8 cellular contexts compared by ENCODE assay signal in the genomic region with DNA sequence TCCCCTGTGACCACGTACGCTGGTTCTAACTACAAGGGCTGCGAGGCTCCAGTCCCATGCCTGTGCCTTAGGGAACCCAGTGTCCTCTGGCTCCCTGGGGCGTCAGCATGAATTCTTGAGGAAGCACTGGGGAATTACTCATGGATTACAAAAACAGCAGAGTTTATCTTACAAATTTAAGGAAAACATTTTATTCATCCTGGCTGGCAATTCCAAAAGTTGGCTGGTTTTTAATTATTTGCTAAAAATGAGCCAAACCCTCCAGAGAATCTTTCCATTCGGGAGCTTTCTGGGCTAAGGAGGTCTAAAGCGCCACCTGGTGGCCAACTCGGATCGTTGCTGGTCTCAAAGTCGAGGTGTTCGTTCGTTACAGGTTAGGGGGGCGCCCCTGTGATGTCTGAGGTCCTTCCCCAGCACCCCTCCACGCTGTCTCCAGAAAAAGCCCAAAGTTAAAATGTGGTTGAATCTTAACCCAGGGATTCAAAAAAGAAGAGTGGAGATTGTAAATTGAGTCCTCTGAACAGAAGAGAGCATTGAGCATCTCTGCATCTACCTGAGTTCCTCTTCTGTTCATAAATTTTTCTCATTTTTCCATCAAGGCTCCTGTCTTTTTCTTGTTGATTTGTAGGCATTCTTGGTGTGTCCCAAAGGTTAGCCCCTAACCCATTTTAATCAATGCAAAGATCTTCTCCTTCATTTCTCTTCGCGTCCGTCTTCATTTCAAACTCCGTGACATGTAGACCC.
DNase-seq lines count a peak whose midpoint lies in the region; ATAC-seq and TF ChIP-seq lines count a peak whose summit lies in the region.

No MANE protein-coding gene starts in this region.

- H3K27me3 ChIP-seq in transverse colon = peaks cover 18% of the 10 kb centered on the region

- intact Hi-C loops in transverse colon (cut with DNase I; ENCODE audit: low total_unique reads) = loop anchor here (2.0 kb wide), 1 partner anchor 629 kb away; no protein-coding TSS in a partner anchor

- no peaks in the 10 kb centered on the region for H3K9me3 ChIP-seq in transverse colon

- DNase-seq in COR-L47 (lab: John Stamatoyannopoulos, UW) (peak; percentile 55), NCI-H460 (ENCODE audit: extremely low read depth, low read depth) (peak; percentile 48), fibroblast of gingiva (ENCODE audit: low read depth) (peak; percentile 53), neural crest cell (ENCODE audit: low read depth, low spot score) (peak; percentile 65), transverse colon (peak; percentile 34)
- DNase-seq in activated CD8-positive, alpha-beta memory T cell treated with anti-CD3 and anti-CD28 coated beads, Interleukin-2, amount 50 U/mL, for 4 hours = peak; percentile 49

- peaks cover 7% of the 10 kb centered on the region for H3K4me1 Mint-ChIP-seq in neural crest cell

- H3K36me3 ChIP-seq in transverse colon = no peaks in the 10 kb centered on the region

- H3K27ac ChIP-seq in transverse colon = no peak overlapping the region

- H3K4me3 Mint-ChIP-seq in neural crest cell = no peak overlapping the region

- in situ Hi-C loops in transverse colon (cut with MboI; ENCODE audit: low pct_ligation_motif_present in 1 of 4, low pct_unique_long_range_greater_than_20kb in 1 of 4, low sequenced_read_pairs in 3 of 4) = no loop called here

- TF ChIP-seq CTCF in neural crest cell (conservative IDR thresholded peaks at IDR 0.05) (peak; percentile 98), transverse colon (IDR thresholded peaks at IDR 0.05) (peak; percentile 71 to 93 (median 86))

- no peak overlapping the region for H3K4me3 ChIP-seq in transverse colon

- TF ChIP-seq EP300 in transverse colon (IDR thresholded peaks at IDR 0.05; ENCODE audit: low read depth) = no peak

- no peaks in the 10 kb centered on the region for H3K36me3 Mint-ChIP-seq in neural crest cell (ENCODE audit: low read depth)

- H3K27me3 Mint-ChIP-seq in neural crest cell (ENCODE audit: low read depth) = peaks cover 4% of the 10 kb centered on the region

- no peak for TF ChIP-seq POLR2A in transverse colon (IDR thresholded peaks at IDR 0.05)

- ATAC-seq in HG02759 (IDR thresholded peaks at IDR 0.05; ENCODE audit: unreplicated experiment) = peak; percentile 54
- ATAC-seq in HG03097 (IDR thresholded peaks at IDR 0.05; ENCODE audit: low FRiP score, unreplicated experiment) = no peak

- H3K9me3 Mint-ChIP-seq in neural crest cell = no peaks in the 10 kb centered on the region

- H3K4me1 ChIP-seq in transverse colon = peaks cover 0 to 7% (median 0%) of the 10 kb centered on the region in 4 donors

- no peak overlapping the region for H3K27ac Mint-ChIP-seq in neural crest cell (ENCODE audit: unreplicated experiment)

- WGBS in transverse colon (ENCODE audit: low coverage in 1 of 2), 2 donors = 33 to 38% methylated on average over 12 to 17 of the region's 17 CpGs
